27 cellular contexts compared by ENCODE assay signal in the genomic region with DNA sequence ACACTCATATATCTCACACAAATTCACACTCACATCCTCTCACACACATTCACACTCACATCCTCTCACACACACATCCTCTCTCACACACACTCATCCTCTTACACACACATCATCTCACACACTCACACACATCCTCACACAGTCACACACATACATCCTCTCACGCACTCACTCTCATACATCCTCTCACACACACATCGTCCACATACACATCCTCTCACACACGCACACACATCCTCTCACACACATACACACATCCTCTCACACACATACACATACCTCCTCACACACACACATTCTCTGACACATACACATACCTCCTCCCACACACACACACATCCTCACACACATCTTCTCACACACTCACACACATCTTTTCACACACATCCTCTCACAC.
"Had no signal": no experiment of that assay in that cellular context is flagged by ENCODE, and none has a peak within 500 bp of the region (broad histone marks: within the 10 kb centered on the region; RNA-seq: fewer than 3 reads in every experiment).

No MANE protein-coding gene starts in this region.

- H3K36me3 ChIP-seq: esophagus squamous epithelium, heart right ventricle, left lung, neural progenitor cell, prostate gland, spleen, thoracic aorta, tibial nerve, upper lobe of left lung, uterus had no signal

- H3K27ac ChIP-seq: coronary artery, esophagus squamous epithelium, heart right ventricle, left lung, neural progenitor cell, prostate gland, skin epidermis, thoracic aorta, tibial nerve, upper lobe of left lung had no signal

- H3K9me3 ChIP-seq: esophagus squamous epithelium, heart right ventricle, left lung, mucosa of descending colon, prostate gland, spleen, thoracic aorta, tibial nerve, upper lobe of left lung, uterus had no signal

- H3K4me2 ChIP-seq: neural progenitor cell had no signal

- H3K4me1 ChIP-seq: left lung, neural progenitor cell, prostate gland, upper lobe of left lung had no signal

- H2AFZ ChIP-seq: neural progenitor cell had no signal

- H3K27me3 ChIP-seq: esophagus squamous epithelium, left lung, neural progenitor cell, tibial nerve, upper lobe of left lung, uterus had no signal

- H3K9ac ChIP-seq: neural progenitor cell had no signal

- DNase-seq: effector memory CD8-positive, alpha-beta T cell; erythroblast; esophagus squamous epithelium; foreskin melanocyte; glutamatergic neuron; heart right ventricle; hippocampal formation; left cardiac atrium; left lung; mesenchymal stem cell; mucosa of descending colon; naive B cell; nucleus accumbens; right cardiac atrium; spleen; stimulated activated CD4-positive, alpha-beta T cell treated with anti-CD3 and anti-CD28 coated beads, Interleukin-4, amount 100 ng/mL, for 4 hours; stimulated activated naive CD8-positive, alpha-beta T cell treated with anti-CD3 and anti-CD28 coated beads, Interleukin-15, Interleukin-2, amounts not matched to agents 100 U/mL and 50 U/mL, for 24 hours; substantia nigra; upper lobe of left lung; uterus had no signal

- ATAC-seq: effector memory CD8-positive, alpha-beta T cell; heart right ventricle; left cardiac atrium; left lung; mucosa of descending colon; right cardiac atrium; stimulated activated memory B cell treated with anti-CD40 and anti-IgM and Interleukin-4, amounts not matched to agents 10 μg/mL and 1 μg/mL and 100 μg/mL, for 72 hours; stimulated activated naive CD8-positive, alpha-beta T cell treated with anti-CD3 and anti-CD28 coated beads, Interleukin-15, Interleukin-2, amounts not matched to agents 100 U/mL and 50 U/mL, for 24 hours had no signal

- H3K4me3 ChIP-seq: coronary artery, esophagus squamous epithelium, heart right ventricle, left lung, mucosa of descending colon, neural progenitor cell, prostate gland, skin epidermis, spleen, thoracic aorta, tibial nerve, upper lobe of left lung, uterus had no signal
